ENCODE assay signal across 12 cellular contexts in genomic region chr1:1322952-1323351, GRCh38. TPM values are rescaled to one million over a fixed set of nuclear protein-coding genes. Genes with fewer than 3 reads are reported as not detected.
A peak's percentile ranks its signal among the peaks of the same experiment; 100 is the strongest.
DNase-seq lines count a peak whose midpoint lies in the region; ATAC-seq and TF ChIP-seq lines count a peak whose summit lies in the region.
"Had no signal": no experiment of that assay in that cellular context is flagged by ENCODE, and none has a peak within 500 bp of the region (broad histone marks: within the 10 kb centered on the region; RNA-seq: fewer than 3 reads in every experiment).

No MANE protein-coding gene starts in this region.

- no peaks in the 10 kb centered on the region for H3K9me2 ChIP-seq in SU-DHL-6 (replicated peaks; ENCODE audit: insufficient read depth, low read length)

- WGBS in adrenal gland, 4 donors: 68 to 87% (median 80%) methylated on average over 7 to 10 of the region's 10 CpGs

- H3K27me3 Mint-ChIP-seq in glutamatergic neuron (ENCODE audit: unreplicated experiment): peaks cover 6% of the 10 kb centered on the region
- no peaks in the 10 kb centered on the region for H3K27me3 Mint-ChIP-seq in stimulated activated naive CD8-positive, alpha-beta T cell treated with anti-CD3 and anti-CD28 coated beads, Interleukin-15, amount 100 ng/mL, for 72 hours

- H3K27me3 ChIP-seq in left ventricle myocardium inferior (ENCODE audit: low read depth) (no peaks in the 10 kb centered on the region), SU-DHL-6 (ENCODE audit: low read length) (no peaks in the 10 kb centered on the region), adrenal gland (no peaks in the 10 kb centered on the region)

- DNase-seq in left ventricle myocardium inferior (no peak), left ventricle myocardium superior (no peak), glutamatergic neuron (no peak), adrenal gland (no peak)
- no peak for DNase-seq in stimulated activated naive CD8-positive, alpha-beta T cell treated with anti-CD3 and anti-CD28 coated beads, Interleukin-15, amount 100 ng/mL, for 72 hours
- DNase-seq: activated gamma-delta T cell, NCI-H1105, T-helper 9 cell had no signal

- no peak overlapping the region for H2AFZ ChIP-seq in SU-DHL-6 (ENCODE audit: low read depth, low read length, severe bottlenecking)

- no peak for TF ChIP-seq POLR2A in adrenal gland (IDR thresholded peaks at IDR 0.05)

- H3K4me2 ChIP-seq in SU-DHL-6 (ENCODE audit: low read depth, low read length, poor library complexity, severe bottlenecking): peak overlapping the region; percentile 53

- H3K4me3 ChIP-seq in left ventricle myocardium inferior (peak overlapping the region; percentile 89), SU-DHL-6 (ENCODE audit: insufficient read depth, low read length, poor library complexity, severe bottlenecking) (no peak overlapping the region), adrenal gland (no peak overlapping the region)

- H3K9me3 ChIP-seq in left ventricle myocardium inferior (replicated peaks): no peaks in the 10 kb centered on the region
- H3K9me3 ChIP-seq in SU-DHL-6 (ENCODE audit: insufficient read depth, low read length): no peaks in the 10 kb centered on the region
- H3K9me3 ChIP-seq in adrenal gland (replicated peaks in 1 of 3): no peaks in the 10 kb centered on the region

- peaks cover 7% of the 10 kb centered on the region for H3F3A ChIP-seq in SU-DHL-6 (ENCODE audit: insufficient read depth)

- H3K27ac ChIP-seq in left ventricle myocardium inferior (replicated peaks) (no peak overlapping the region), SU-DHL-6 (ENCODE audit: low read depth, low read length) (no peak overlapping the region), adrenal gland (no peak overlapping the region)

- intact Hi-C loops in left ventricle myocardium inferior (cut with micrococcal nuclease) (no loop called here), left ventricle myocardium superior (cut with micrococcal nuclease) (no loop called here), adrenal gland (cut with DNase I) (no loop called here)

- H3K9ac ChIP-seq in SU-DHL-6 (ENCODE audit: low read length): no peak overlapping the region; the same call in 1 of the 2 replicates

- peaks cover 92% of the 10 kb centered on the region for H3K4me1 ChIP-seq in left ventricle myocardium inferior
- H3K4me1 ChIP-seq in adrenal gland (replicated peaks in 1 of 2): peaks cover 16 to 42% of the 10 kb centered on the region in 2 donors

- peak overlapping the region; percentile 85 for H3K4me3 Mint-ChIP-seq in glutamatergic neuron (ENCODE audit: unreplicated experiment)
- peak overlapping the region; percentile 89 to 96 for H3K4me3 Mint-ChIP-seq in stimulated activated naive CD8-positive, alpha-beta T cell treated with anti-CD3 and anti-CD28 coated beads, Interleukin-15, amount 100 ng/mL, for 72 hours

- TF ChIP-seq CTCF in left ventricle myocardium inferior (IDR thresholded peaks at IDR 0.05; ENCODE audit: borderline replicate concordance): no peak
- TF ChIP-seq CTCF in SU-DHL-6 (IDR thresholded peaks at IDR 0.05; ENCODE audit: insufficient read depth, low read length, poor library complexity, severe bottlenecking): no peak
- TF ChIP-seq CTCF in glutamatergic neuron (IDR thresholded peaks at IDR 0.05; ENCODE audit: partially characterized antibody, unreplicated experiment): no peak
- TF ChIP-seq CTCF in adrenal gland (IDR thresholded peaks at IDR 0.05): no peak

- H3K36me3 Mint-ChIP-seq in glutamatergic neuron (ENCODE audit: unreplicated experiment): no peaks in the 10 kb centered on the region

- H3K4me1 Mint-ChIP-seq in glutamatergic neuron (ENCODE audit: low read depth, unreplicated experiment): peaks cover 8% of the 10 kb centered on the region
- peaks cover 75% of the 10 kb centered on the region for H3K4me1 Mint-ChIP-seq in stimulated activated naive CD8-positive, alpha-beta T cell treated with anti-CD3 and anti-CD28 coated beads, Interleukin-15, amount 100 ng/mL, for 72 hours

- peaks cover 8% of the 10 kb centered on the region for H3K9me3 Mint-ChIP-seq in glutamatergic neuron (ENCODE audit: unreplicated experiment)
- H3K9me3 Mint-ChIP-seq in stimulated activated naive CD8-positive, alpha-beta T cell treated with anti-CD3 and anti-CD28 coated beads, Interleukin-15, amount 100 ng/mL, for 72 hours: no peaks in the 10 kb centered on the region
- H3K9me3 Mint-ChIP-seq: CD14-positive monocyte had no signal

- H4K20me1 ChIP-seq in SU-DHL-6 (ENCODE audit: low read depth, low read length): no peaks in the 10 kb centered on the region; the same call in 1 of the 2 replicates

- H3K79me2 ChIP-seq in SU-DHL-6 (ENCODE audit: insufficient read depth, low read length): peaks cover 52% of the 10 kb centered on the region

- ATAC-seq in left ventricle myocardium superior (no peak), GM18907 (IDR thresholded peaks at IDR 0.05; ENCODE audit: unreplicated experiment) (no peak), GM19035 (IDR thresholded peaks at IDR 0.05; ENCODE audit: unreplicated experiment) (no peak)
- no peak for ATAC-seq in stimulated activated naive CD8-positive, alpha-beta T cell treated with anti-CD3 and anti-CD28 coated beads, Interleukin-15, amount 100 ng/mL, for 72 hours

- no peak overlapping the region for H3K27ac Mint-ChIP-seq in glutamatergic neuron (ENCODE audit: unreplicated experiment)
- H3K27ac Mint-ChIP-seq in stimulated activated naive CD8-positive, alpha-beta T cell treated with anti-CD3 and anti-CD28 coated beads, Interleukin-15, amount 100 ng/mL, for 72 hours: no peak overlapping the region

- H3K36me3 ChIP-seq in left ventricle myocardium inferior (peaks cover 49% of the 10 kb centered on the region), SU-DHL-6 (ENCODE audit: low read length) (no peaks in the 10 kb centered on the region), adrenal gland (replicated peaks in 1 of 2) (peaks cover 0 to 29% of the 10 kb centered on the region in 2 donors)

RNA-seq across cellular contexts. Expression of gene INTS11, which starts 1.5 kb away (rescaled TPM):
- total RNA-seq in left ventricle myocardium inferior: 70.1 TPM
- 77.2 TPM for total RNA-seq in left ventricle myocardium superior
- 147 TPM for total RNA-seq in glutamatergic neuron (ENCODE audit: unreplicated experiment)
- 100 to 1,000 TPM in 2 of 8 donors, 10 to 100 TPM in 6; 53.0 to 129 (median 79.1) TPM for total RNA-seq in adrenal gland
- polyA plus RNA-seq in adrenal gland: 100 to 1,000 TPM in 2 of 3 donors, 10 to 100 TPM in 1; 87.7 to 601 (median 316) TPM

RNA-seq across cellular contexts. Expression of gene CPTP, which starts 1.6 kb away (rescaled TPM):
- total RNA-seq in left ventricle myocardium inferior (99.2 TPM), left ventricle myocardium superior (112 TPM), glutamatergic neuron (ENCODE audit: unreplicated experiment) (18.7 TPM), adrenal gland (10 to 100 TPM; 21.2 to 53.0 (median 31.1) TPM)
- polyA plus RNA-seq in adrenal gland: 10 to 100 TPM in 2 of 3 donors, 1 to 10 TPM in 1; 2.9 to 45.8 (median 27.5) TPM

RNA-seq across cellular contexts. Expression of gene TAS1R3, which starts 8.1 kb away (rescaled TPM):
- total RNA-seq in left ventricle myocardium inferior (0.93 TPM), left ventricle myocardium superior (0.57 TPM), glutamatergic neuron (ENCODE audit: unreplicated experiment) (1.3 TPM), adrenal gland (under 1 TPM; 0.25 to 0.86 (median 0.58) TPM)
- under 1 TPM; 0.05 to 0.72 (median 0.61) TPM for polyA plus RNA-seq in adrenal gland
- polyA plus RNA-seq: CD14-positive monocyte had no signal

RNA-seq across cellular contexts. Expression of gene PUSL1, which starts 14.6 kb away (rescaled TPM):
- total RNA-seq in left ventricle myocardium inferior (10.4 TPM), left ventricle myocardium superior (11.1 TPM), glutamatergic neuron (ENCODE audit: unreplicated experiment) (45.5 TPM), adrenal gland (10 to 100 TPM; 14.2 to 43.8 (median 26.1) TPM)
- polyA plus RNA-seq in adrenal gland: 10 to 100 TPM in 2 of 3 donors, 1 to 10 TPM in 1; 2.5 to 43.4 (median 32.2) TPM

RNA-seq across cellular contexts. Expression of gene ACAP3, which starts 15.2 kb away (rescaled TPM):
- total RNA-seq in left ventricle myocardium inferior (49.7 TPM), left ventricle myocardium superior (60.4 TPM), glutamatergic neuron (ENCODE audit: unreplicated experiment) (1,099 TPM), adrenal gland (10 to 100 TPM; 19.6 to 81.5 (median 40.8) TPM)
- polyA plus RNA-seq in adrenal gland: 100 to 1,000 TPM in 2 of 3 donors, 1 to 10 TPM in 1; 5.0 to 385 (median 138) TPM
